ENCODE assay signal across 12 cellular contexts in genomic region chr14:24483604-24484252, GRCh38. TPM values are rescaled to one million over a fixed set of nuclear protein-coding genes. Genes with fewer than 3 reads are reported as not detected.
DNase-seq lines count a peak whose midpoint lies in the region; ATAC-seq, FAIRE-seq and TF ChIP-seq lines count a peak whose summit lies in the region.
"Had no signal": no experiment of that assay in that cellular context is flagged by ENCODE, and none has a peak within 500 bp of the region (broad histone marks: within the 10 kb centered on the region; RNA-seq: fewer than 3 reads in every experiment).

No MANE protein-coding gene starts in this region.

- H3K9me3 ChIP-seq in small intestine (ENCODE audit: control insufficient read depth, low read depth), result no peaks in the 10 kb centered on the region
- H3K9me3 ChIP-seq: thoracic aorta had no signal

- H3K27ac ChIP-seq in small intestine (ENCODE audit: low read depth in 1 of 2, low read length in 1 of 2), result no peak overlapping the region
- H3K27ac ChIP-seq: thoracic aorta had no signal

- CTCF ChIA-PET in activated CD4-positive, alpha-beta memory T cell treated with anti-CD3 and anti-CD28 coated beads, Interleukin-2, amount 10 ng/mL, durations not matched to agents 7 days and 5 days (lab: Charles Lee), result interaction anchor here (0.6 to 2.4 kb wide), 10 partner anchors 25 to 227 kb away, joined by 3 to 8 read pairs (median 4); partner anchors contain the start of genes GZMB and SDR39U1
- CTCF ChIA-PET in activated CD4-positive, alpha-beta memory T cell treated with anti-CD3 and anti-CD28 coated beads for 36 hours (lab: Charles Lee), result interaction anchor here (1.2 to 2.4 kb wide), 4 partner anchors 19 to 224 kb away, joined by 3 to 12 read pairs (median 6); no protein-coding TSS in a partner anchor

- H3K27ac Mint-ChIP-seq in activated CD4-positive, alpha-beta memory T cell treated with anti-CD3 and anti-CD28 coated beads, Interleukin-2, amount 10 ng/mL, durations not matched to agents 7 days and 5 days, result peak overlapping the region; percentile 6
- no peak overlapping the region for H3K27ac Mint-ChIP-seq in activated CD4-positive, alpha-beta memory T cell treated with anti-CD3 and anti-CD28 coated beads for 36 hours
- no peak overlapping the region for H3K27ac Mint-ChIP-seq in activated T-helper 17 cell treated with anti-CD3 and anti-CD28 coated beads, Interleukin-2, amount 50 U/mL, for 72 hours

- no peak overlapping the region for H3K4me3 Mint-ChIP-seq in activated CD4-positive, alpha-beta memory T cell treated with anti-CD3 and anti-CD28 coated beads, Interleukin-2, amount 10 ng/mL, durations not matched to agents 7 days and 5 days
- no peak overlapping the region for H3K4me3 Mint-ChIP-seq in activated CD4-positive, alpha-beta memory T cell treated with anti-CD3 and anti-CD28 coated beads for 36 hours
- H3K4me3 Mint-ChIP-seq in activated T-helper 17 cell treated with anti-CD3 and anti-CD28 coated beads, Interleukin-2, amount 50 U/mL, for 72 hours, result no peak overlapping the region

- peak; percentile 21 for ATAC-seq in activated T-helper 17 cell treated with anti-CD3 and anti-CD28 coated beads, Interleukin-2, amount 50 U/mL, for 72 hours (replicated peaks)
- no peak for ATAC-seq in esophagus mucosa

- H3K4me1 ChIP-seq in small intestine (ENCODE audit: control insufficient read depth in 2 of 2, insufficient read depth in 1 of 2, low read depth in 1 of 2, low read length in 1 of 2), result no peaks in the 10 kb centered on the region

- peak; percentile 20 for DNase-seq in activated CD4-positive, alpha-beta memory T cell treated with anti-CD3 and anti-CD28 coated beads, Interleukin-2, amount 10 ng/mL, durations not matched to agents 7 days and 5 days
- no peak for DNase-seq in activated CD4-positive, alpha-beta memory T cell treated with anti-CD3 and anti-CD28 coated beads for 36 hours
- DNase-seq in LHCN-M2 (ENCODE audit: low read depth), result peak; percentile 18
- peak; percentile 21 for DNase-seq in small intestine
- DNase-seq in GM10266 (ENCODE audit: extremely low spot score), result no peak
- DNase-seq in cardiac septum (ENCODE audit: low spot score), result no peak
- DNase-seq: NCI-H1436 treated with DMSO at 0.1 percent for 48 hours; stimulated activated CD4-positive, alpha-beta T cell treated with anti-CD3 and anti-CD28 coated beads, Interleukin-15, amount 100 ng/mL, for 24 hours had no signal

- H3K4me3 ChIP-seq in small intestine (ENCODE audit: low read depth in 1 of 2, low read length in 2 of 2), result no peak overlapping the region
- H3K4me3 ChIP-seq: thoracic aorta had no signal

- H3K9me3 Mint-ChIP-seq in activated CD4-positive, alpha-beta memory T cell treated with anti-CD3 and anti-CD28 coated beads, Interleukin-2, amount 10 ng/mL, durations not matched to agents 7 days and 5 days, result no peaks in the 10 kb centered on the region
- H3K9me3 Mint-ChIP-seq in activated CD4-positive, alpha-beta memory T cell treated with anti-CD3 and anti-CD28 coated beads for 36 hours, result no peaks in the 10 kb centered on the region
- no peaks in the 10 kb centered on the region for H3K9me3 Mint-ChIP-seq in activated T-helper 17 cell treated with anti-CD3 and anti-CD28 coated beads, Interleukin-2, amount 50 U/mL, for 72 hours

- no peaks in the 10 kb centered on the region for H3K27me3 Mint-ChIP-seq in activated CD4-positive, alpha-beta memory T cell treated with anti-CD3 and anti-CD28 coated beads, Interleukin-2, amount 10 ng/mL, durations not matched to agents 7 days and 5 days
- H3K27me3 Mint-ChIP-seq in activated CD4-positive, alpha-beta memory T cell treated with anti-CD3 and anti-CD28 coated beads for 36 hours, result no peaks in the 10 kb centered on the region
- peaks cover 3% of the 10 kb centered on the region for H3K27me3 Mint-ChIP-seq in activated T-helper 17 cell treated with anti-CD3 and anti-CD28 coated beads, Interleukin-2, amount 50 U/mL, for 72 hours

- H3K4me1 Mint-ChIP-seq in activated CD4-positive, alpha-beta memory T cell treated with anti-CD3 and anti-CD28 coated beads, Interleukin-2, amount 10 ng/mL, durations not matched to agents 7 days and 5 days, result peaks cover 28% of the 10 kb centered on the region
- H3K4me1 Mint-ChIP-seq in activated CD4-positive, alpha-beta memory T cell treated with anti-CD3 and anti-CD28 coated beads for 36 hours (ENCODE audit: low read depth), result peaks cover 21% of the 10 kb centered on the region
- peaks cover 3% of the 10 kb centered on the region for H3K4me1 Mint-ChIP-seq in activated T-helper 17 cell treated with anti-CD3 and anti-CD28 coated beads, Interleukin-2, amount 50 U/mL, for 72 hours

- no peaks in the 10 kb centered on the region for H3K27me3 ChIP-seq in small intestine (ENCODE audit: control insufficient read depth in 2 of 2, insufficient read depth in 2 of 2, low read length in 2 of 2)

- POLR2A ChIA-PET in activated CD4-positive, alpha-beta memory T cell treated with anti-CD3 and anti-CD28 coated beads, Interleukin-2, amount 10 ng/mL, durations not matched to agents 7 days and 5 days (lab: Charles Lee), result interaction anchor here (0.9 to 1.5 kb wide), 2 partner anchors 25 to 47 kb away, joined by 3 read pairs; partner anchors contain the start of gene CMA1
- POLR2A ChIA-PET in activated CD4-positive, alpha-beta memory T cell treated with anti-CD3 and anti-CD28 coated beads for 36 hours (lab: Charles Lee), result no interaction called here

- H3K36me3 ChIP-seq in small intestine (ENCODE audit: control insufficient read depth in 2 of 2, insufficient read depth in 2 of 2, low read length in 2 of 2), result no peaks in the 10 kb centered on the region
- H3K36me3 ChIP-seq: thoracic aorta had no signal

- FAIRE-seq in small intestine (lab: Jason Lieb, UNC), result no peak
- FAIRE-seq: frontal cortex had no signal

- TF ChIP-seq CTCF in GM10266 (IDR thresholded peaks at IDR 0.05; ENCODE audit: control insufficient read depth, insufficient read depth, low read depth, missing control alignments), result no peak

- WGBS in small intestine, 3 donors, result 53 to 65% (median 63%) methylated on average over 4 of the region's 4 CpGs

- no peaks in the 10 kb centered on the region for H3K36me3 Mint-ChIP-seq in activated CD4-positive, alpha-beta memory T cell treated with anti-CD3 and anti-CD28 coated beads, Interleukin-2, amount 10 ng/mL, durations not matched to agents 7 days and 5 days (ENCODE audit: low read depth)
- no peaks in the 10 kb centered on the region for H3K36me3 Mint-ChIP-seq in activated CD4-positive, alpha-beta memory T cell treated with anti-CD3 and anti-CD28 coated beads for 36 hours
- H3K36me3 Mint-ChIP-seq in activated T-helper 17 cell treated with anti-CD3 and anti-CD28 coated beads, Interleukin-2, amount 50 U/mL, for 72 hours (ENCODE audit: low read depth), result no peaks in the 10 kb centered on the region

- intact Hi-C loops in activated CD4-positive, alpha-beta memory T cell treated with anti-CD3 and anti-CD28 coated beads for 36 hours (cut with micrococcal nuclease), result no loop called here
- intact Hi-C loops in cardiac septum (cut with DNase I), result no loop called here

RNA-seq across cellular contexts. Expression of gene CMA1, which starts 24.3 kb away (rescaled TPM):
- total RNA-seq in activated CD4-positive, alpha-beta memory T cell treated with anti-CD3 and anti-CD28 coated beads, Interleukin-2, amount 10 ng/mL, durations not matched to agents 7 days and 5 days, result not detected
- not detected for total RNA-seq in activated CD4-positive, alpha-beta memory T cell treated with anti-CD3 and anti-CD28 coated beads for 36 hours
- not detected in 2 replicates for total RNA-seq in LHCN-M2 (2014; rRNA removed)
- polyA plus RNA-seq in LHCN-M2 (2012), result not detected
- total RNA-seq in activated T-helper 17 cell treated with anti-CD3 and anti-CD28 coated beads, Interleukin-2, amount 50 U/mL, for 72 hours, result under 1 TPM in 1 of 2 donors, not detected in 1; 0.80 TPM
- polyA plus RNA-seq in small intestine, result 1 to 10 TPM in 2 of 3 donors, not detected in 1; 1.1 to 1.4 TPM
- 0.64 TPM for total RNA-seq in esophagus mucosa
- total RNA-seq in cardiac septum, result 0.46 TPM
- total RNA-seq: frontal cortex, thoracic aorta had no signal

RNA-seq across cellular contexts. Expression of gene SDR39U1, which starts 41.2 kb away (rescaled TPM):
- total RNA-seq in activated CD4-positive, alpha-beta memory T cell treated with anti-CD3 and anti-CD28 coated beads, Interleukin-2, amount 10 ng/mL, durations not matched to agents 7 days and 5 days, result 10 to 100 TPM; 38.5 to 41.6 TPM
- 10 to 100 TPM; 36.2 to 43.8 TPM for total RNA-seq in activated CD4-positive, alpha-beta memory T cell treated with anti-CD3 and anti-CD28 coated beads for 36 hours
- total RNA-seq in LHCN-M2 (2014; rRNA removed), result 22.3 and 26.6 TPM in 2 replicates
- 42.8 TPM for polyA plus RNA-seq in LHCN-M2 (2012)
- total RNA-seq in activated T-helper 17 cell treated with anti-CD3 and anti-CD28 coated beads, Interleukin-2, amount 50 U/mL, for 72 hours, result 10 to 100 TPM; 36.6 to 45.7 TPM
- polyA plus RNA-seq in small intestine, result 10 to 100 TPM; 49.7 to 52.6 (median 50.7) TPM
- 23.8 TPM for total RNA-seq in esophagus mucosa
- 58.5 TPM for total RNA-seq in cardiac septum

RNA-seq across cellular contexts. Expression of gene KHNYN, which starts 54.0 kb away (rescaled TPM):
- total RNA-seq in activated CD4-positive, alpha-beta memory T cell treated with anti-CD3 and anti-CD28 coated beads, Interleukin-2, amount 10 ng/mL, durations not matched to agents 7 days and 5 days, result 10 to 100 TPM; 96.0 to 99.5 TPM
- total RNA-seq in activated CD4-positive, alpha-beta memory T cell treated with anti-CD3 and anti-CD28 coated beads for 36 hours, result 10 to 100 TPM; 62.5 to 62.9 TPM
- 27.0 and 29.7 TPM in 2 replicates for total RNA-seq in LHCN-M2 (2014; rRNA removed)
- polyA plus RNA-seq in LHCN-M2 (2012), result 17.2 TPM
- total RNA-seq in activated T-helper 17 cell treated with anti-CD3 and anti-CD28 coated beads, Interleukin-2, amount 50 U/mL, for 72 hours, result 100 to 1,000 TPM in 1 of 2 donors, 10 to 100 TPM in 1; 64.3 to 132 TPM
- polyA plus RNA-seq in small intestine, result 10 to 100 TPM; 21.3 to 41.9 (median 30.9) TPM
- 32.0 TPM for total RNA-seq in esophagus mucosa
- 23.5 TPM for total RNA-seq in cardiac septum

RNA-seq across cellular contexts. Expression of gene CBLN3, which starts 54.3 kb away (rescaled TPM):
- 1 to 10 TPM; 8.6 to 9.5 TPM for total RNA-seq in activated CD4-positive, alpha-beta memory T cell treated with anti-CD3 and anti-CD28 coated beads, Interleukin-2, amount 10 ng/mL, durations not matched to agents 7 days and 5 days
- 1 to 10 TPM; 8.6 to 9.3 TPM for total RNA-seq in activated CD4-positive, alpha-beta memory T cell treated with anti-CD3 and anti-CD28 coated beads for 36 hours
- total RNA-seq in LHCN-M2 (2014; rRNA removed), result 1.3 and 1.9 TPM in 2 replicates
- 2.2 TPM for polyA plus RNA-seq in LHCN-M2 (2012)
- 10 to 100 TPM; 11.1 to 14.6 TPM for total RNA-seq in activated T-helper 17 cell treated with anti-CD3 and anti-CD28 coated beads, Interleukin-2, amount 50 U/mL, for 72 hours
- 1 to 10 TPM in 1 of 3 donors, under 1 TPM in 1, not detected in 1; 0.27 to 1.9 TPM for polyA plus RNA-seq in small intestine
- total RNA-seq in esophagus mucosa, result 0.44 TPM
- 1.2 TPM for total RNA-seq in cardiac septum
- total RNA-seq: frontal cortex had no signal

Comparison
In these comparisons a context has a peak if more than half of its experiments do, and no peak if none do; other contexts are left out.
1. DNase-seq: peak in activated CD4-positive, alpha-beta memory T cell treated with anti-CD3 and anti-CD28 coated beads, Interleukin-2, amount 10 ng/mL, durations not matched to agents 7 days and 5 days (single experiment), LHCN-M2 (single experiment) and small intestine (single experiment); none in activated CD4-positive, alpha-beta memory T cell treated with anti-CD3 and anti-CD28 coated beads for 36 hours (single experiment), GM10266 (single experiment) and cardiac septum (single experiment).